ENCODE assay signal across 26 cellular contexts in the genomic region with DNA sequence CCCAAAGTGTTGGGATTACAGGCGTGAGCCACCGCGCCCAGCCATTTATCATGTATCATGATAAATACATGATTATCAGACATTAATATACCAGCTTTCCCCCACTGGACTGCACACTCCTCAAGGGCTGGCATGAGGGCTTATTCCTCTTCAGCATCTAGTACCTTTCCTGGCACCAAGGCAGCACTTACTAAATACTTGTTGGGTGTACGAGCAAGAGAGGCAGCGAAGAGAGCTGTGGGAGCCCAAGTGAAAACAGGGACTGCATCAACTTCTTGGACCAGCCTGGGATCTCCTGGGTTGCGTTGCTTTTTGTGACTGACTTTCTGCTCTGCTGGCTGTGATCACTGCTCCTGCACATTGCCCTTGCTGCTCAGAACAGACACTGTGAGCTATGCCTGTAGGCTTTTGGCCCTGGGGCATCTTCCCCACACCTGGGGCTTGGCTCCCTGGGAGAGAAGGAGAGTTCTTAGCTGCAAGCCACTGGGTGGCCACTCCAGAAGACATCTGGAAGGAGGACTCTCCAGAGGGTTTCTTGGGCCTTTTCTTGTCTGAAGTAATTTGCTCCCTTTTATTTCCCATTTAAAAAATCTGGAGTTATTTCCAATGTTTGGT.
"Had no signal": no experiment of that assay in that cellular context is flagged by ENCODE, and none has a peak within 500 bp of the region (broad histone marks: within the 10 kb centered on the region; RNA-seq: fewer than 3 reads in every experiment).

No MANE protein-coding gene starts in this region.

- H3K36me3 ChIP-seq: ascending aorta, cardiac muscle cell, gastroesophageal sphincter, suprapubic skin, WERI-Rb-1 had no signal

- H3K9me3 ChIP-seq: ascending aorta, gastroesophageal sphincter, suprapubic skin, tibial nerve had no signal

- DNase-seq: activated CD4-positive, alpha-beta T cell treated with anti-CD3 and anti-CD28 coated beads for 48 hours; activated CD4-positive, alpha-beta T cell treated with anti-CD3 and anti-CD28 coated beads, Interleukin-2, amount 50 U/mL, for 48 hours; activated CD8-positive, alpha-beta memory T cell treated with anti-CD3 and anti-CD28 coated beads for 24 hours; activated effector memory CD4-positive, alpha-beta T cell treated with Interleukin-2 at 50 U/mL for 16 hours; activated naive CD4-positive, alpha-beta T cell treated with anti-CD3 and anti-CD28 coated beads, Interleukin-2, amount 10 ng/mL, durations not matched to agents 7 days and 5 days; activated naive CD8-positive, alpha-beta T cell treated with anti-CD3 and anti-CD28 coated beads, Interleukin-2, amount 10 ng/mL, durations not matched to agents 7 days and 5 days; dorsolateral prefrontal cortex; effector memory CD8-positive, alpha-beta T cell; erythroblast; head of caudate nucleus; hippocampal formation; left cardiac atrium; naive thymus-derived CD8-positive, alpha-beta T cell; right cardiac atrium; stimulated activated CD4-positive, alpha-beta T cell treated with anti-CD3 and anti-CD28 coated beads, Interleukin-15, amount 100 ng/mL, for 24 hours; stimulated activated CD4-positive, alpha-beta T cell treated with anti-CD3 and anti-CD28 coated beads, Interleukin-2, amount 100 ng/mL, for 24 hours; stimulated activated naive CD4-positive, alpha-beta T cell; T-helper 9 cell; WERI-Rb-1 had no signal

- H3K4me3 ChIP-seq: ascending aorta, cardiac muscle cell, coronary artery, dorsolateral prefrontal cortex, gastroesophageal sphincter, suprapubic skin, tibial nerve had no signal

- H3K27ac ChIP-seq: ascending aorta, cardiac muscle cell, coronary artery, gastroesophageal sphincter, suprapubic skin, tibial nerve, WERI-Rb-1 had no signal

- ATAC-seq: activated CD4-positive, CD25-positive, alpha-beta regulatory T cell treated with anti-CD3 and anti-CD28 coated beads, Interleukin-2, amount 50 U/mL, for 24 hours; effector memory CD8-positive, alpha-beta T cell; gastroesophageal sphincter; left cardiac atrium; naive thymus-derived CD8-positive, alpha-beta T cell; right cardiac atrium had no signal

- H3K27me3 ChIP-seq: ascending aorta, cardiac muscle cell, dorsolateral prefrontal cortex, gastroesophageal sphincter, suprapubic skin, tibial nerve had no signal
